Comparison of ENCODE assay signal across 1 cellular context in the genomic region with DNA sequence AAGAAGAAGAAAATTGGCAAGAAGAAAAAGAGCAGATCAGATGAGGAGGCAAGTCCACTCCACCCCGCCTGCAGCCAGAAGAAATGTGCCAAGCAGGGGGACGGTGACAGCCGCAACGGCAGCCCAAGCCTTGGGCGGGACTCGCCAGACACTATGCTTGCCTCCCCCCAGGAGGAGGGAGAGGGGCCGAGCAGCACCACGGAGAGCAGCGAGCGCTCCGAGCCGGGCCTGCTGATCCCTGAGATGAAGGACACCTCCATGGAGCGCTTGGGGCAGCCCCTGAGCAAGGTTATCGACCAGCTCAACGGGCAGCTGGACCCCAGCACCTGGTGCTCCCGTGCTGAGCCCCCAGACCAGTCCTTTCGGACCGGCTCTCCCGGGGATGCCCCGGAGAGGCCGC.
TF ChIP-seq lines count a peak whose summit lies in the region.

No MANE protein-coding gene starts in this region.

TF ChIP-seq in endothelial cell of umbilical vein, 7 proteins besides CTCF, POLR2A, EP300 and RAD21:
- TF ChIP-seq POLR2AphosphoS5 (IDR thresholded peaks at IDR 0.05; ENCODE audit: insufficient read depth, low read depth, low read length): no peak
- no peak for TF ChIP-seq MYC (IDR thresholded peaks at IDR 0.05; ENCODE audit: low read depth, low read length)
- TF ChIP-seq, protein P1, sequence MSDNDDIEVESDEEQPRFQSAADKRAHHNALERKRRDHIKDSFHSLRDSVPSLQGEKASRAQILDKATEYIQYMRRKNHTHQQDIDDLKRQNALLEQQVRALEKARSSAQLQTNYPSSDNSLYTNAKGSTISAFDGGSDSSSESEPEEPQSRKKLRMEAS (IDR thresholded peaks at IDR 0.05; ENCODE audit: insufficient read depth, insufficient read length): no peak
- no peak for TF ChIP-seq JUN (IDR thresholded peaks at IDR 0.05; ENCODE audit: borderline replicate concordance, insufficient read depth, insufficient read length, low read depth)
- TF ChIP-seq GATA2 (IDR thresholded peaks at IDR 0.05; ENCODE audit: insufficient read depth, insufficient read length, low read depth, low read length): no peak
- TF ChIP-seq EZH2 (IDR thresholded peaks at IDR 0.05; ENCODE audit: borderline replicate concordance, low read depth, low read length, severe bottlenecking): no peak
- no peak for TF ChIP-seq FOS (IDR thresholded peaks at IDR 0.05; ENCODE audit: borderline replicate concordance, insufficient read depth, low read length)
